27 cellular contexts compared by ENCODE assay signal in genomic region chrX:63270873-63271272, GRCh38.
"Had no signal": no experiment of that assay in that cellular context is flagged by ENCODE, and none has a peak within 500 bp of the region (broad histone marks: within the 10 kb centered on the region; RNA-seq: fewer than 3 reads in every experiment).

No MANE protein-coding gene starts in this region.

- H3K9me3 ChIP-seq: ovary, psoas muscle, spleen, suprapubic skin, testis, tibial artery, transverse colon, upper lobe of right lung, uterus had no signal

- H3K27ac ChIP-seq: neural progenitor cell, ovary, parathyroid adenoma, psoas muscle, skin epidermis, spleen, suprapubic skin, testis, tibial artery, transverse colon, upper lobe of right lung, uterus had no signal

- ATAC-seq: natural killer cell; psoas muscle; right cardiac atrium; sciatic nerve; stimulated activated memory B cell treated with anti-CD40 and anti-IgM and Interleukin-4, amounts not matched to agents 10 μg/mL and 1 μg/mL and 100 μg/mL, for 72 hours; stimulated activated naive CD8-positive, alpha-beta T cell treated with anti-CD3 and anti-CD28 coated beads, Interleukin-15, amount 100 ng/mL, for 72 hours; stimulated activated naive CD8-positive, alpha-beta T cell treated with anti-CD3 and anti-CD28 coated beads, Interleukin-15, Interleukin-2, amounts not matched to agents 100 U/mL and 50 U/mL, for 24 hours; upper lobe of right lung had no signal

- H3K27me3 ChIP-seq: neural progenitor cell, ovary, spleen, suprapubic skin, testis, tibial artery, transverse colon, upper lobe of right lung, uterus had no signal

- H3K4me2 ChIP-seq: neural progenitor cell, smooth muscle cell had no signal

- H3K4me3 ChIP-seq: neural progenitor cell, ovary, psoas muscle, skin epidermis, smooth muscle cell, spleen, suprapubic skin, testis, tibial artery, transverse colon, upper lobe of right lung, uterus had no signal

- H2AFZ ChIP-seq: neural progenitor cell, parathyroid adenoma had no signal

- DNase-seq: natural killer cell; occipital lobe; ovary; psoas muscle; right cardiac atrium; spleen; stimulated activated CD4-positive, alpha-beta T cell treated with anti-CD3 and anti-CD28 coated beads, Interleukin-12 subunit alpha, Interleukin-12 subunit beta, amount 100 ng/mL, for 4 hours; stimulated activated CD4-positive, alpha-beta T cell treated with anti-CD3 and anti-CD28 coated beads, Interleukin-1b, Interleukin-23, amount 100 ng/mL, for 48 hours; stimulated activated CD4-positive, alpha-beta T cell treated with anti-CD3 and anti-CD28 coated beads, Interleukin-4, amount 100 ng/mL, for 1 hour; stimulated activated CD4-positive, alpha-beta T cell treated with anti-CD3 and anti-CD28 coated beads, Interleukin-4, amount 100 ng/mL, for 4 hours; stimulated activated CD8-positive, alpha-beta memory T cell treated with anti-CD3 and anti-CD28 coated beads, Interleukin-4, amount 100 ng/mL, for 48 hours; stimulated activated naive CD4-positive, alpha-beta T cell; stimulated activated naive CD8-positive, alpha-beta T cell treated with anti-CD3 and anti-CD28 coated beads, Interleukin-15, amount 100 ng/mL, for 72 hours; stimulated activated naive CD8-positive, alpha-beta T cell treated with anti-CD3 and anti-CD28 coated beads, Interleukin-15, Interleukin-2, amounts not matched to agents 100 U/mL and 50 U/mL, for 24 hours; substantia nigra; testis; tibial artery; transverse colon; upper lobe of right lung; uterus had no signal

- H3K4me1 ChIP-seq: neural progenitor cell, parathyroid adenoma, psoas muscle, spleen, suprapubic skin, testis, tibial artery, transverse colon, upper lobe of right lung, uterus had no signal

- H3K9ac ChIP-seq: neural progenitor cell, parathyroid adenoma had no signal

- H3K36me3 ChIP-seq: neural progenitor cell, ovary, spleen, suprapubic skin, tibial artery, transverse colon, upper lobe of right lung, uterus had no signal

- H3K79me2 ChIP-seq: parathyroid adenoma had no signal
